In the genomic region with DNA sequence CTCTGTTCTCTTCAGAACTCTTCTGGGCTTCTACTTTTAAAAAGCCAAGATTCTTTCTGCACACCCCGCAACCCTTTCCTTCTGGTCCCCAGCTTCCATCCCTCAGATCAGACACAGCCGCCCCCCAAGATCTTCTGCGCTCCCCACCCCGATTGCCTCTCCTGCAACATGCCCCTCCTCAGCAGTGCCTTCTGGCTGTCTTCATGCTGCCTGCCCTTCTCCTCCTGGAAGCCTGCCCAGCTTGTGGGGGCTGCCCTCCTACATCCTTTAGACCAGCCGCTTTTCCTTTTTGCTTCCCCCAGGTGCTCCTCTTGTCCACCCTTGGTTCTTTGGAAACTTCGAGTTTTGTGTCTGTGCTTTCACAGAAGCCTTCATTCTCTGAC, we compare ENCODE assay signal across 19 cellular contexts.
"Had no signal": no experiment of that assay in that cellular context is flagged by ENCODE, and none has a peak within 500 bp of the region (broad histone marks: within the 10 kb centered on the region; RNA-seq: fewer than 3 reads in every experiment).

No MANE protein-coding gene starts in this region.

- H3K9me3 ChIP-seq: SK-N-SH had no signal

- H3K9ac ChIP-seq: KMS-11, SK-N-SH had no signal

- H3K9me3 Mint-ChIP-seq: IgD-negative memory B cell had no signal

- H3K4me3 ChIP-seq: K562 had no signal

- DNase-seq: Kasumi-1, MM.1S, NCI-H1092 treated with DMSO at 0.1 percent for 48 hours, NCI-H1436, NCI-H187, NCI-H2029, NCI-H2081 treated with DMSO at 0.1 percent for 48 hours, NCI-H2171, NCI-H226, NCI-H446, NCI-H510A, NCI-H524 treated with DMSO at 0.1 percent for 48 hours, RPMI8226, SHP77, SK-N-SH had no signal

- H3K27ac Mint-ChIP-seq: IgD-negative memory B cell had no signal

- H3K27ac ChIP-seq: HL-60, KMS-11 had no signal

- H3K4me2 ChIP-seq: KMS-11, SK-N-SH had no signal

- H3K4me3 Mint-ChIP-seq: IgD-negative memory B cell had no signal
